Comparison of ENCODE assay signal across 9 cellular contexts in genomic region chr6:33414592-33415271, GRCh38. TPM values are rescaled to one million over a fixed set of nuclear protein-coding genes. Genes with fewer than 3 reads are reported as not detected.
DNase-seq lines count a peak whose midpoint lies in the region; ATAC-seq and TF ChIP-seq lines count a peak whose summit lies in the region.
"Had no signal": no experiment of that assay in that cellular context is flagged by ENCODE, and none has a peak within 500 bp of the region (broad histone marks: within the 10 kb centered on the region; RNA-seq: fewer than 3 reads in every experiment).

No MANE protein-coding gene starts in this region.

- H3K9me3 Mint-ChIP-seq in naive B cell: no peaks in the 10 kb centered on the region

- peaks cover 38% of the 10 kb centered on the region for H3K36me3 ChIP-seq in adipocyte (ENCODE audit: control insufficient read depth, insufficient read depth, low read length, severe bottlenecking)

- peaks cover 69 to 83% (median 71%) of the 10 kb centered on the region in 3 donors for H3K4me1 Mint-ChIP-seq in naive B cell

- peak; percentile 1 for DNase-seq in COLO668 (lab: John Stamatoyannopoulos, UW; ENCODE audit: unreplicated experiment)
- peak in 1 of 2 experiments; percentile 23 for DNase-seq in HL-60 (ENCODE audit: low read depth in 1 of 2, low spot score in 1 of 2)
- peak; percentile 42 for DNase-seq in adipocyte (ENCODE audit: low read depth)
- peak; percentile 59 for DNase-seq in naive B cell
- no peak for DNase-seq in NCI-H2081 (lab: John Stamatoyannopoulos, UW)
- no peak for DNase-seq in activated effector memory CD4-positive, alpha-beta T cell treated with anti-CD3 and anti-CD28 coated beads, Interleukin-2, amount 50 U/mL, for 16 hours
- DNase-seq in NCI-H526 treated with DMSO at 0.1 percent for 48 hours (lab: John Stamatoyannopoulos, UW): no peak
- DNase-seq: NCI-H1417 treated with DMSO at 0.1 percent for 48 hours had no signal

- TF ChIP-seq CTCF in HL-60 (IDR thresholded peaks at IDR 0.05; ENCODE audit: insufficient read depth, low read length): peak; percentile 9

- peak overlapping the region in 5 of 6 donors; percentile 85 to 99 (median 94) for H3K27ac Mint-ChIP-seq in naive B cell

- H3K4me3 ChIP-seq in HL-60 (replicated peaks; ENCODE audit: insufficient read depth, low read length): no peak overlapping the region
- H3K4me3 ChIP-seq in adipocyte (ENCODE audit: low read length): no peak overlapping the region

- H3K27me3 ChIP-seq in HL-60 (ENCODE audit: insufficient read depth, poor library complexity, severe bottlenecking) (no peaks in the 10 kb centered on the region), adipocyte (replicated peaks; ENCODE audit: control insufficient read depth, insufficient read depth, low read length) (no peaks in the 10 kb centered on the region)

- peaks cover 46% of the 10 kb centered on the region for H3K4me1 ChIP-seq in adipocyte (ENCODE audit: control insufficient read depth, insufficient read depth, low read length)

- no peaks in the 10 kb centered on the region for H3K9me3 ChIP-seq in adipocyte (ENCODE audit: control insufficient read depth, low read length)

- no peak overlapping the region for H3K9ac ChIP-seq in adipocyte (ENCODE audit: low read length)

- peaks cover 0 to 4% (median 4%) of the 10 kb centered on the region in 3 donors for H3K27me3 Mint-ChIP-seq in naive B cell

- ATAC-seq in naive B cell (ENCODE audit: low read depth in 2 of 2) (no peak), GM19351 (IDR thresholded peaks at IDR 0.05; ENCODE audit: unreplicated experiment) (no peak)

- H3K27ac ChIP-seq in HL-60 (replicated peaks): no peak overlapping the region

- H3K4me3 Mint-ChIP-seq in naive B cell: peak overlapping the region in 7 of 8 donors; percentile 19 to 89 (median 68)

- peaks cover 0 to 38% of the 10 kb centered on the region in 2 donors for H3K36me3 Mint-ChIP-seq in naive B cell

RNA-seq across cellular contexts. Expression of gene CUTA, which starts 3.2 kb away (rescaled TPM):
- polyA plus RNA-seq in naive B cell (ENCODE audit: low read depth in 6 of 6): 100 to 1,000 TPM; 237 to 281 (median 263) TPM

RNA-seq across cellular contexts. Expression of gene PHF1, which starts 3.9 kb away (rescaled TPM):
- polyA plus RNA-seq in naive B cell (ENCODE audit: low read depth in 6 of 6): 10 to 100 TPM; 48.9 to 82.3 (median 55.5) TPM

RNA-seq across cellular contexts. Expression of gene SYNGAP1, which starts 5.1 kb away (rescaled TPM):
- polyA plus RNA-seq in naive B cell (ENCODE audit: low read depth in 6 of 6): 1 to 10 TPM in 1 of 6 donors, under 1 TPM in 4, not detected in 1; 0.25 to 1.9 (median 0.48) TPM

RNA-seq across cellular contexts. Expression of gene KIFC1, which starts 23.1 kb away (rescaled TPM):
- polyA plus RNA-seq in naive B cell (ENCODE audit: low read depth in 6 of 6): under 1 TPM in 3 of 6 donors, not detected in 3; 0.36 to 0.45 (median 0.36) TPM

RNA-seq across cellular contexts. Expression of gene ZBTB9, which starts 39.6 kb away (rescaled TPM):
- polyA plus RNA-seq in naive B cell (ENCODE audit: low read depth in 6 of 6): 1 to 10 TPM; 4.8 to 9.7 (median 7.0) TPM

Comparison
In these comparisons a context has a peak if more than half of its experiments do, and no peak if none do; other contexts are left out.
1. DNase-seq: peak in COLO668 (single experiment), adipocyte (single experiment) and naive B cell (single experiment); none in NCI-H2081 (0 of 2), activated effector memory CD4-positive, alpha-beta T cell treated with anti-CD3 and anti-CD28 coated beads, Interleukin-2, amount 50 U/mL, for 16 hours (single experiment) and NCI-H526 treated with DMSO at 0.1 percent for 48 hours (single experiment).